In the genomic region with DNA sequence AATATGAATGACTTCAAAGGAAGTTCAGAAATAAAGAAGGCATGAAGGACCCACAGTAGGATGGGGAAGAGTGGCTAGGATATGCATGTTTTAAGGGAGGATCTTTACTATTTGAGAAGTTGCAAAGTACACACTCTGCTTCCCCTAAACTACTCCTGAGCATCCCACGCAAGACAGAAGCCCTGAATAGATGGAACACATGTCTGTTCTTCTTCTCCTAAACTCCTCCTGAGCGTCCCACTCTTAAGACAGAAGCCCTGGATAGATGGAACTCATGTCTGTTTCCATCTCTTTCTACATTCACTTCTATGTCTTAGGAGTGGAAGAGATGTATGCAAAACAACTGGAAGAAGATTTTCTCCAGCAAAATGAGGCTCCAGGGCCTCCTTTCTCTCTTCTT, we compare ENCODE assay signal across 2 cellular contexts.
TF ChIP-seq lines count a peak whose summit lies in the region.

No MANE protein-coding gene starts in this region.

TF ChIP-seq in IMR-90, 13 proteins besides CTCF, POLR2A, EP300 and RAD21:
- TF ChIP-seq RCOR1 (IDR thresholded peaks at IDR 0.05; ENCODE audit: insufficient replicate concordance, low read length) (no peak), CHD1 (IDR thresholded peaks at IDR 0.05; ENCODE audit: low read depth, low read length) (no peak), ELK1 (IDR thresholded peaks at IDR 0.05; ENCODE audit: borderline replicate concordance, low read depth, low read length) (no peak), NFE2L2 (IDR thresholded peaks at IDR 0.05; ENCODE audit: low read depth, low read length) (no peak), SMC3 (IDR thresholded peaks at IDR 0.05; ENCODE audit: low read depth, low read length) (no peak), USF2 (IDR thresholded peaks at IDR 0.05; ENCODE audit: low read depth, low read length) (no peak), FOS (IDR thresholded peaks at IDR 0.05; ENCODE audit: low read depth, low read length) (no peak), BHLHE40 (IDR thresholded peaks at IDR 0.05; ENCODE audit: low read depth, low read length) (no peak), MXI1 (IDR thresholded peaks at IDR 0.05; ENCODE audit: borderline replicate concordance, low read depth, low read length) (no peak), MAFK (IDR thresholded peaks at IDR 0.05; ENCODE audit: low read depth, low read length) (no peak), MAZ (IDR thresholded peaks at IDR 0.05; ENCODE audit: borderline replicate concordance, low read depth, low read length) (no peak), RFX5 (IDR thresholded peaks at IDR 0.05; ENCODE audit: low read depth, low read length) (no peak), CEBPB (IDR thresholded peaks at IDR 0.05; ENCODE audit: low read depth, low read length) (no peak)

TF ChIP-seq in HepG2, 621 proteins besides CTCF, POLR2A, EP300 and RAD21:
- TF ChIP-seq ZNF34 (CRISPR knock-in tag; IDR thresholded peaks at IDR 0.05; ENCODE audit: borderline replicate concordance) (no peak), ZNF136 (CRISPR knock-in tag; IDR thresholded peaks at IDR 0.05; ENCODE audit: low read depth) (no peak), MLLT10 (CRISPR knock-in tag; IDR thresholded peaks at IDR 0.05) (no peak)
- TF ChIP-seq, protein P1, sequence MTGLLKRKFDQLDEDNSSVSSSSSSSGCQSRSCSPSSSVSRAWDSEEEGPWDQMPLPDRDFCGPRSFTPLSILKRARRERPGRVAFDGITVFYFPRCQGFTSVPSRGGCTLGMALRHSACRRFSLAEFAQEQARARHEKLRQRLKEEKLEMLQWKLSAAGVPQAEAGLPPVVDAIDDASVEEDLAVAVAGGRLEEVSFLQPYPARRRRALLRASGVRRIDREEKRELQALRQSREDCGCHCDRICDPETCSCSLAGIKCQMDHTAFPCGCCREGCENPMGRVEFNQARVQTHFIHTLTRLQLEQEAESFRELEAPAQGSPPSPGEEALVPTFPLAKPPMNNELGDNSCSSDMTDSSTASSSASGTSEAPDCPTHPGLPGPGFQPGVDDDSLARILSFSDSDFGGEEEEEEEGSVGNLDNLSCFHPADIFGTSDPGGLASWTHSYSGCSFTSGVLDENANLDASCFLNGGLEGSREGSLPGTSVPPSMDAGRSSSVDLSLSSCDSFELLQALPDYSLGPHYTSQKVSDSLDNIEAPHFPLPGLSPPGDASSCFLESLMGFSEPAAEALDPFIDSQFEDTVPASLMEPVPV (CRISPR knock-in tag; IDR thresholded peaks at IDR 0.05) = no peak
